In genomic region chr14:54643696-54644176, GRCh38 we compare ENCODE assay signal across 1 cellular context.
TF ChIP-seq lines count a peak whose summit lies in the region.

No MANE protein-coding gene starts in this region.

TF ChIP-seq in IMR-90, 13 proteins besides CTCF, POLR2A, EP300 and RAD21:
- TF ChIP-seq SMC3 (IDR thresholded peaks at IDR 0.05; ENCODE audit: low read depth, low read length): no peak
